In the genomic region with DNA sequence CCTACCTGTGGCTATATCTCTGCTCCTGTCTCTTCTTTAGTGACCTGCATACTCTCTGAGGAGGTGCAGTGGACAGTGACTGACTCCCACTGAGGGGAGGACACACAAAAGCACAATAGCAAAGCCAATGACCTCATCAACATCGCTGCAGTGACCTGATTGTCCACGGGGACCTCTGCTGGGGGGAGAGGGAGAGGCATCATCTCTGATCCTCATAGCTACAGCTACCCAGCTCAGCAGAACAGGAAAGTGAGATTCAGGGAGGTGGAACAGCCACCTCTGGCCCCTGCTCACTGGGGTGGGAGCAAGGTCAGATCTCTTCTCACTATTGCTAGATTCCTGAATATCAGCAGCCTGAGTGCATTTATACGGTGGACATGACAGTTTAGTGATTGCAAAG, we compare ENCODE assay signal across 20 cellular contexts.
A peak's percentile ranks its signal among the peaks of the same experiment; 100 is the strongest.
DNase-seq lines count a peak whose midpoint lies in the region; ATAC-seq and TF ChIP-seq lines count a peak whose summit lies in the region.
"Had no signal": no experiment of that assay in that cellular context is flagged by ENCODE, and none has a peak within 500 bp of the region (broad histone marks: within the 10 kb centered on the region; RNA-seq: fewer than 3 reads in every experiment).

No MANE protein-coding gene starts in this region.

- peak overlapping the region in 4 of 5 experiments; percentile 86 to 98 (median 92) for H3K27ac Mint-ChIP-seq in brain
- no peak overlapping the region for H3K27ac Mint-ChIP-seq in T-cell
- H3K27ac Mint-ChIP-seq: T-helper 17 cell had no signal

- H3K9me3 ChIP-seq in stomach smooth muscle (ENCODE audit: control insufficient read depth in 2 of 2, low read length in 2 of 2), result no peaks in the 10 kb centered on the region
- no peaks in the 10 kb centered on the region for H3K9me3 ChIP-seq in colonic mucosa
- H3K9me3 ChIP-seq: esophagus squamous epithelium, upper lobe of right lung had no signal

- peak; percentile 13 for DNase-seq in activated CD4-positive, alpha-beta T cell treated with anti-CD3 and anti-CD28 coated beads for 48 hours
- DNase-seq in activated CD4-positive, alpha-beta T cell treated with anti-CD3 and anti-CD28 coated beads, Interleukin-2, amount 50 U/mL, for 1 hour, result no peak
- DNase-seq in T-cell, result no peak
- DNase-seq in colonic mucosa, result no peak
- no peak for DNase-seq in A172 (ENCODE audit: low spot score)
- DNase-seq: 8988T; activated effector memory CD4-positive, alpha-beta T cell treated with anti-CD3 and anti-CD28 coated beads, Interleukin-2, amount 50 U/mL, for 16 hours; esophagus squamous epithelium; NCI-H2029; NCI-H446 treated with DMSO at 0.1 percent for 48 hours; SHP77 treated with DMSO at 0.1 percent for 48 hours; T-helper 17 cell; upper lobe of right lung had no signal

- no peak overlapping the region for H3K9ac ChIP-seq in stomach smooth muscle (ENCODE audit: low read length in 2 of 2)
- H3K9ac ChIP-seq in colonic mucosa (ENCODE audit: low read depth in 2 of 2, low read length in 2 of 2), result no peak overlapping the region
- H3K9ac ChIP-seq: BLaER1 treated with 17β-estradiol and CSF1 and Interleukin-3, amounts not matched to agents 10 nM and 100 nM had no signal

- intact Hi-C loops in colonic mucosa (cut with DNase I), result no loop called here

- no peak for ATAC-seq in T-cell (replicated peaks in 1 of 4)
- ATAC-seq: T-helper 17 cell had no signal

- H3K4me1 Mint-ChIP-seq in brain, result peaks cover 45% of the 10 kb centered on the region
- H3K4me1 Mint-ChIP-seq in T-cell, result no peaks in the 10 kb centered on the region
- H3K4me1 Mint-ChIP-seq: T-helper 17 cell had no signal

- POLR2A ChIA-PET in T-cell (lab: Charles Lee), result no interaction called here

- H3K4me1 ChIP-seq in stomach smooth muscle (ENCODE audit: control insufficient read depth, insufficient read depth, low read length), result peaks cover 40% of the 10 kb centered on the region
- no peaks in the 10 kb centered on the region for H3K4me1 ChIP-seq in colonic mucosa
- H3K4me1 ChIP-seq: BLaER1 treated with 17β-estradiol and CSF1 and Interleukin-3, amounts not matched to agents 10 nM and 100 nM; upper lobe of right lung had no signal

- H3K36me3 ChIP-seq in stomach smooth muscle (ENCODE audit: control insufficient read depth in 2 of 2, insufficient read depth in 2 of 2, low read length in 2 of 2) (peaks cover 25 to 29% of the 10 kb centered on the region in 2 donors), colonic mucosa (no peaks in the 10 kb centered on the region)
- H3K36me3 ChIP-seq: heart left ventricle had no signal

- H3K27me3 Mint-ChIP-seq in brain (no peaks in the 10 kb centered on the region), T-cell (no peaks in the 10 kb centered on the region)
- H3K27me3 Mint-ChIP-seq: T-helper 17 cell had no signal

- H3K27ac ChIP-seq in layer of hippocampus (ENCODE audit: low read depth, low read length), result peak overlapping the region; percentile 16
- H3K27ac ChIP-seq in stomach smooth muscle (ENCODE audit: low read length), result peak overlapping the region; percentile 73
- H3K27ac ChIP-seq in colonic mucosa, result no peak overlapping the region
- H3K27ac ChIP-seq: BLaER1 treated with 17β-estradiol and CSF1 and Interleukin-3, amounts not matched to agents 10 nM and 100 nM; upper lobe of right lung had no signal

- H3K9me3 Mint-ChIP-seq in brain (peaks cover 0 to 4% (median 0%) of the 10 kb centered on the region in 5 experiments), T-cell (no peaks in the 10 kb centered on the region)

- TF ChIP-seq CTCF in brain (conservative IDR thresholded peaks at IDR 0.05) (no peak), colonic mucosa (IDR thresholded peaks at IDR 0.05) (no peak)

- H3K27me3 ChIP-seq in layer of hippocampus (ENCODE audit: control insufficient read depth, insufficient read depth, low read length) (no peaks in the 10 kb centered on the region), stomach smooth muscle (ENCODE audit: control insufficient read depth in 1 of 2, insufficient read depth in 2 of 2, low read length in 2 of 2) (no peaks in the 10 kb centered on the region), colonic mucosa (no peaks in the 10 kb centered on the region)
- H3K27me3 ChIP-seq: BLaER1 treated with 17β-estradiol and CSF1 and Interleukin-3, amounts not matched to agents 10 nM and 100 nM; dorsolateral prefrontal cortex; esophagus squamous epithelium; heart left ventricle; upper lobe of right lung had no signal

- H3K4me3 ChIP-seq in stomach smooth muscle (ENCODE audit: low read length in 2 of 2) (no peak overlapping the region), colonic mucosa (no peak overlapping the region)
- H3K4me3 ChIP-seq: BLaER1 treated with 17β-estradiol and CSF1 and Interleukin-3, amounts not matched to agents 10 nM and 100 nM; dorsolateral prefrontal cortex; esophagus squamous epithelium; heart left ventricle; skin epidermis; upper lobe of right lung had no signal

- H3K36me3 Mint-ChIP-seq in brain, result no peaks in the 10 kb centered on the region
- H3K36me3 Mint-ChIP-seq in T-cell, result peaks cover 62% of the 10 kb centered on the region

- CTCF ChIA-PET in T-cell (lab: Charles Lee), result no interaction called here

- H3K4me3 Mint-ChIP-seq in brain (no peak overlapping the region), T-cell (no peak overlapping the region)
- H3K4me3 Mint-ChIP-seq: T-helper 17 cell had no signal

Comparison
In these comparisons a context has a peak if more than half of its experiments do, and no peak if none do; other contexts are left out.
1. H3K27ac Mint-ChIP-seq: peak in brain (4 of 5); none in T-cell (0 of 2).